In genomic region chr6:27144740-27145079, GRCh38 we compare ENCODE assay signal across 1 cellular context.
TF ChIP-seq lines count a peak whose summit lies in the region.

No MANE protein-coding gene starts in this region.

TF ChIP-seq in K562, 482 proteins besides CTCF, POLR2A, EP300 and RAD21 (continued from another document and continues in another):
- TF ChIP-seq, protein P1, sequence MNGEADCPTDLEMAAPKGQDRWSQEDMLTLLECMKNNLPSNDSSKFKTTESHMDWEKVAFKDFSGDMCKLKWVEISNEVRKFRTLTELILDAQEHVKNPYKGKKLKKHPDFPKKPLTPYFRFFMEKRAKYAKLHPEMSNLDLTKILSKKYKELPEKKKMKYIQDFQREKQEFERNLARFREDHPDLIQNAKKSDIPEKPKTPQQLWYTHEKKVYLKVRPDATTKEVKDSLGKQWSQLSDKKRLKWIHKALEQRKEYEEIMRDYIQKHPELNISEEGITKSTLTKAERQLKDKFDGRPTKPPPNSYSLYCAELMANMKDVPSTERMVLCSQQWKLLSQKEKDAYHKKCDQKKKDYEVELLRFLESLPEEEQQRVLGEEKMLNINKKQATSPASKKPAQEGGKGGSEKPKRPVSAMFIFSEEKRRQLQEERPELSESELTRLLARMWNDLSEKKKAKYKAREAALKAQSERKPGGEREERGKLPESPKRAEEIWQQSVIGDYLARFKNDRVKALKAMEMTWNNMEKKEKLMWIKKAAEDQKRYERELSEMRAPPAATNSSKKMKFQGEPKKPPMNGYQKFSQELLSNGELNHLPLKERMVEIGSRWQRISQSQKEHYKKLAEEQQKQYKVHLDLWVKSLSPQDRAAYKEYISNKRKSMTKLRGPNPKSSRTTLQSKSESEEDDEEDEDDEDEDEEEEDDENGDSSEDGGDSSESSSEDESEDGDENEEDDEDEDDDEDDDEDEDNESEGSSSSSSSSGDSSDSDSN (IDR thresholded peaks at IDR 0.05; ENCODE audit: borderline replicate concordance in 1 of 2, low read depth in 2 of 2, low read length in 2 of 2) = no peak
- TF ChIP-seq EGR1 (conservative IDR thresholded peaks at IDR 0.05) = no peak
- no peak for TF ChIP-seq ZNF785 (CRISPR knock-in tag; IDR thresholded peaks at IDR 0.05)
- no peak for TF ChIP-seq TEAD2 (tag; IDR thresholded peaks at IDR 0.05)
- 0 out of 2 replicates have a peak, but pooled peaks have one; percentile 13 for TF ChIP-seq ERF (CRISPR knock-in tag; IDR thresholded peaks at IDR 0.05)
- TF ChIP-seq TRIM28 (IDR thresholded peaks at IDR 0.05) = no peak
- no peak for TF ChIP-seq ZNF3 (CRISPR knock-in tag; IDR thresholded peaks at IDR 0.05)
- peak; percentile 58; the same call in 1 of the 2 replicates for TF ChIP-seq NR2C2 (CRISPR knock-in tag; IDR thresholded peaks at IDR 0.05)
- no peak for TF ChIP-seq NR2C2 (tag; IDR thresholded peaks at IDR 0.05)
- no peak for TF ChIP-seq CREB3 (tag; conservative IDR thresholded peaks at IDR 0.05; ENCODE audit: low read depth)
- no peak for TF ChIP-seq ZC3H8 (IDR thresholded peaks at IDR 0.05)
- TF ChIP-seq BMI1 (IDR thresholded peaks at IDR 0.05; ENCODE audit: low read length) = no peak
- no peak for TF ChIP-seq JUN (IDR thresholded peaks at IDR 0.05; ENCODE audit: borderline replicate concordance, low read depth, low read length)
- TF ChIP-seq JUN (CRISPR knock-in tag; IDR thresholded peaks at IDR 0.05; ENCODE audit: borderline replicate concordance) = no peak
- TF ChIP-seq CBX1 (IDR thresholded peaks at IDR 0.05; ENCODE audit: low read depth) = no peak
- TF ChIP-seq NRF1 (conservative IDR thresholded peaks at IDR 0.05 in 1 of 2, IDR thresholded peaks at IDR 0.05 in 1 of 2) = no peak
- TF ChIP-seq XRCC5 (IDR thresholded peaks at IDR 0.05; ENCODE audit: low read depth, low read length) = no peak
- no peak for TF ChIP-seq ZNF316 (IDR thresholded peaks at IDR 0.05)
- no peak for TF ChIP-seq RFX1 (IDR thresholded peaks at IDR 0.05)
- peak; percentile 16; the same call in 1 of the 2 replicates for TF ChIP-seq DEAF1 (CRISPR knock-in tag; IDR thresholded peaks at IDR 0.05)
- no peak for TF ChIP-seq EP400 (IDR thresholded peaks at IDR 0.05)
- TF ChIP-seq, protein P2, sequence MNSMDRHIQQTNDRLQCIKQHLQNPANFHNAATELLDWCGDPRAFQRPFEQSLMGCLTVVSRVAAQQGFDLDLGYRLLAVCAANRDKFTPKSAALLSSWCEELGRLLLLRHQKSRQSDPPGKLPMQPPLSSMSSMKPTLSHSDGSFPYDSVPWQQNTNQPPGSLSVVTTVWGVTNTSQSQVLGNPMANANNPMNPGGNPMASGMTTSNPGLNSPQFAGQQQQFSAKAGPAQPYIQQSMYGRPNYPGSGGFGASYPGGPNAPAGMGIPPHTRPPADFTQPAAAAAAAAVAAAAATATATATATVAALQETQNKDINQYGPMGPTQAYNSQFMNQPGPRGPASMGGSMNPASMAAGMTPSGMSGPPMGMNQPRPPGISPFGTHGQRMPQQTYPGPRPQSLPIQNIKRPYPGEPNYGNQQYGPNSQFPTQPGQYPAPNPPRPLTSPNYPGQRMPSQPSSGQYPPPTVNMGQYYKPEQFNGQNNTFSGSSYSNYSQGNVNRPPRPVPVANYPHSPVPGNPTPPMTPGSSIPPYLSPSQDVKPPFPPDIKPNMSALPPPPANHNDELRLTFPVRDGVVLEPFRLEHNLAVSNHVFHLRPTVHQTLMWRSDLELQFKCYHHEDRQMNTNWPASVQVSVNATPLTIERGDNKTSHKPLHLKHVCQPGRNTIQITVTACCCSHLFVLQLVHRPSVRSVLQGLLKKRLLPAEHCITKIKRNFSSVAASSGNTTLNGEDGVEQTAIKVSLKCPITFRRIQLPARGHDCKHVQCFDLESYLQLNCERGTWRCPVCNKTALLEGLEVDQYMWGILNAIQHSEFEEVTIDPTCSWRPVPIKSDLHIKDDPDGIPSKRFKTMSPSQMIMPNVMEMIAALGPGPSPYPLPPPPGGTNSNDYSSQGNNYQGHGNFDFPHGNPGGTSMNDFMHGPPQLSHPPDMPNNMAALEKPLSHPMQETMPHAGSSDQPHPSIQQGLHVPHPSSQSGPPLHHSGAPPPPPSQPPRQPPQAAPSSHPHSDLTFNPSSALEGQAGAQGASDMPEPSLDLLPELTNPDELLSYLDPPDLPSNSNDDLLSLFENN (IDR thresholded peaks at IDR 0.05; ENCODE audit: low read depth in 2 of 2, low read length in 2 of 2) = no peak
- TF ChIP-seq TCFL5 (CRISPR knock-in tag; conservative IDR thresholded peaks at IDR 0.05) = no peak
- TF ChIP-seq, protein P3, sequence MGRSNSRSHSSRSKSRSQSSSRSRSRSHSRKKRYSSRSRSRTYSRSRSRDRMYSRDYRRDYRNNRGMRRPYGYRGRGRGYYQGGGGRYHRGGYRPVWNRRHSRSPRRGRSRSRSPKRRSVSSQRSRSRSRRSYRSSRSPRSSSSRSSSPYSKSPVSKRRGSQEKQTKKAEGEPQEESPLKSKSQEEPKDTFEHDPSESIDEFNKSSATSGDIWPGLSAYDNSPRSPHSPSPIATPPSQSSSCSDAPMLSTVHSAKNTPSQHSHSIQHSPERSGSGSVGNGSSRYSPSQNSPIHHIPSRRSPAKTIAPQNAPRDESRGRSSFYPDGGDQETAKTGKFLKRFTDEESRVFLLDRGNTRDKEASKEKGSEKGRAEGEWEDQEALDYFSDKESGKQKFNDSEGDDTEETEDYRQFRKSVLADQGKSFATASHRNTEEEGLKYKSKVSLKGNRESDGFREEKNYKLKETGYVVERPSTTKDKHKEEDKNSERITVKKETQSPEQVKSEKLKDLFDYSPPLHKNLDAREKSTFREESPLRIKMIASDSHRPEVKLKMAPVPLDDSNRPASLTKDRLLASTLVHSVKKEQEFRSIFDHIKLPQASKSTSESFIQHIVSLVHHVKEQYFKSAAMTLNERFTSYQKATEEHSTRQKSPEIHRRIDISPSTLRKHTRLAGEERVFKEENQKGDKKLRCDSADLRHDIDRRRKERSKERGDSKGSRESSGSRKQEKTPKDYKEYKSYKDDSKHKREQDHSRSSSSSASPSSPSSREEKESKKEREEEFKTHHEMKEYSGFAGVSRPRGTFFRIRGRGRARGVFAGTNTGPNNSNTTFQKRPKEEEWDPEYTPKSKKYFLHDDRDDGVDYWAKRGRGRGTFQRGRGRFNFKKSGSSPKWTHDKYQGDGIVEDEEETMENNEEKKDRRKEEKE (IDR thresholded peaks at IDR 0.05; ENCODE audit: borderline replicate concordance in 1 of 2, control insufficient read depth in 1 of 2, low read depth in 2 of 2, low read length in 1 of 2) = peak in 1 of 2 experiments; percentile 70; a peak in 2 of 4 replicates
- TF ChIP-seq JUNB (CRISPR knock-in tag; conservative IDR thresholded peaks at IDR 0.05) = no peak
- TF ChIP-seq ZKSCAN8 (CRISPR knock-in tag; IDR thresholded peaks at IDR 0.05) = no peak
- no peak for TF ChIP-seq ZSCAN32 (CRISPR knock-in tag; IDR thresholded peaks at IDR 0.05)
- TF ChIP-seq CCAR2 (IDR thresholded peaks at IDR 0.05; ENCODE audit: low read depth, low read length) = no peak
- no peak for TF ChIP-seq NR3C1 (CRISPR knock-in tag; IDR thresholded peaks at IDR 0.05)
- TF ChIP-seq KLF10 (CRISPR knock-in tag; IDR thresholded peaks at IDR 0.05) = no peak
- no peak for TF ChIP-seq ZNF668 (CRISPR knock-in tag; IDR thresholded peaks at IDR 0.05)
- TF ChIP-seq MTA2 (IDR thresholded peaks at IDR 0.05; ENCODE audit: low read depth) = no peak
- TF ChIP-seq SMARCA5 (IDR thresholded peaks at IDR 0.05) = no peak
- no peak for TF ChIP-seq IRF2 (CRISPR knock-in tag; IDR thresholded peaks at IDR 0.05)
- no peak for TF ChIP-seq RBM17 (IDR thresholded peaks at IDR 0.05; ENCODE audit: borderline replicate concordance, low read depth, low read length)
- no peak for TF ChIP-seq CHD1 (IDR thresholded peaks at IDR 0.05; ENCODE audit: low read length)
- TF ChIP-seq, protein P4, sequence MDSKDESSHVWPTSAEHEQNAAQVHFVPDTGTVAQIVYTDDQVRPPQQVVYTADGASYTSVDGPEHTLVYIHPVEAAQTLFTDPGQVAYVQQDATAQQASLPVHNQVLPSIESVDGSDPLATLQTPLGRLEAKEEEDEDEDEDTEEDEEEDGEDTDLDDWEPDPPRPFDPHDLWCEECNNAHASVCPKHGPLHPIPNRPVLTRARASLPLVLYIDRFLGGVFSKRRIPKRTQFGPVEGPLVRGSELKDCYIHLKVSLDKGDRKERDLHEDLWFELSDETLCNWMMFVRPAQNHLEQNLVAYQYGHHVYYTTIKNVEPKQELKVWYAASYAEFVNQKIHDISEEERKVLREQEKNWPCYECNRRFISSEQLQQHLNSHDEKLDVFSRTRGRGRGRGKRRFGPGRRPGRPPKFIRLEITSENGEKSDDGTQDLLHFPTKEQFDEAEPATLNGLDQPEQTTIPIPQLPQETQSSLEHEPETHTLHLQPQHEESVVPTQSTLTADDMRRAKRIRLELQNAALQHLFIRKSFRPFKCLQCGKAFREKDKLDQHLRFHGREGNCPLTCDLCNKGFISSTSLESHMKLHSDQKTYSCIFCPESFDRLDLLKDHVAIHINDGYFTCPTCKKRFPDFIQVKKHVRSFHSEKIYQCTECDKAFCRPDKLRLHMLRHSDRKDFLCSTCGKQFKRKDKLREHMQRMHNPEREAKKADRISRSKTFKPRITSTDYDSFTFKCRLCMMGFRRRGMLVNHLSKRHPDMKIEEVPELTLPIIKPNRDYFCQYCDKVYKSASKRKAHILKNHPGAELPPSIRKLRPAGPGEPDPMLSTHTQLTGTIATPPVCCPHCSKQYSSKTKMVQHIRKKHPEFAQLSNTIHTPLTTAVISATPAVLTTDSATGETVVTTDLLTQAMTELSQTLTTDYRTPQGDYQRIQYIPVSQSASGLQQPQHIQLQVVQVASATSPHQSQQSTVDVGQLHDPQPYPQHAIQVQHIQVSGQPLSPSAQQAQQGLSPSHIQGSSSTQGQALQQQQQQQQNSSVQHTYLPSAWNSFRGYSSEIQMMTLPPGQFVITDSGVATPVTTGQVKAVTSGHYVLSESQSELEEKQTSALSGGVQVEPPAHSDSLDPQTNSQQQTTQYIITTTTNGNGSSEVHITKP (IDR thresholded peaks at IDR 0.05; ENCODE audit: partially characterized antibody) = no peak
- no peak for TF ChIP-seq ATF6 (CRISPR knock-in tag; IDR thresholded peaks at IDR 0.05)
- TF ChIP-seq TCF7L2 (IDR thresholded peaks at IDR 0.05; ENCODE audit: low read depth, low read length) = no peak
- TF ChIP-seq SRSF9 (IDR thresholded peaks at IDR 0.05; ENCODE audit: borderline replicate concordance, low read depth, low read length) = no peak
- no peak for TF ChIP-seq ATF1 (CRISPR knock-in tag; IDR thresholded peaks at IDR 0.05)
- TF ChIP-seq ATF1 (tag; IDR thresholded peaks at IDR 0.05) = no peak
- no peak for TF ChIP-seq CBX3 (IDR thresholded peaks at IDR 0.05; ENCODE audit: borderline replicate concordance in 1 of 2, low read length in 2 of 2)
- TF ChIP-seq YY1 (IDR thresholded peaks at IDR 0.05; ENCODE audit: borderline replicate concordance in 1 of 3, control insufficient read depth in 1 of 3, extremely low read depth in 1 of 3, insufficient read depth in 3 of 3, insufficient read length in 1 of 3, insufficient replicate concordance in 2 of 3, low read depth in 1 of 3, low read length in 2 of 3) = no peak
- TF ChIP-seq RBM22 (IDR thresholded peaks at IDR 0.05; ENCODE audit: low read depth, low read length, poor library complexity, severe bottlenecking) = no peak
- TF ChIP-seq, protein P5, sequence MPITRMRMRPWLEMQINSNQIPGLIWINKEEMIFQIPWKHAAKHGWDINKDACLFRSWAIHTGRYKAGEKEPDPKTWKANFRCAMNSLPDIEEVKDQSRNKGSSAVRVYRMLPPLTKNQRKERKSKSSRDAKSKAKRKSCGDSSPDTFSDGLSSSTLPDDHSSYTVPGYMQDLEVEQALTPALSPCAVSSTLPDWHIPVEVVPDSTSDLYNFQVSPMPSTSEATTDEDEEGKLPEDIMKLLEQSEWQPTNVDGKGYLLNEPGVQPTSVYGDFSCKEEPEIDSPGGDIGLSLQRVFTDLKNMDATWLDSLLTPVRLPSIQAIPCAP (CRISPR knock-in tag; IDR thresholded peaks at IDR 0.05; ENCODE audit: borderline replicate concordance) = no peak
- no peak for TF ChIP-seq SRSF7 (optimal IDR thresholded peaks at IDR 0.05; ENCODE audit: low read depth, low read length)
- TF ChIP-seq, protein P6, sequence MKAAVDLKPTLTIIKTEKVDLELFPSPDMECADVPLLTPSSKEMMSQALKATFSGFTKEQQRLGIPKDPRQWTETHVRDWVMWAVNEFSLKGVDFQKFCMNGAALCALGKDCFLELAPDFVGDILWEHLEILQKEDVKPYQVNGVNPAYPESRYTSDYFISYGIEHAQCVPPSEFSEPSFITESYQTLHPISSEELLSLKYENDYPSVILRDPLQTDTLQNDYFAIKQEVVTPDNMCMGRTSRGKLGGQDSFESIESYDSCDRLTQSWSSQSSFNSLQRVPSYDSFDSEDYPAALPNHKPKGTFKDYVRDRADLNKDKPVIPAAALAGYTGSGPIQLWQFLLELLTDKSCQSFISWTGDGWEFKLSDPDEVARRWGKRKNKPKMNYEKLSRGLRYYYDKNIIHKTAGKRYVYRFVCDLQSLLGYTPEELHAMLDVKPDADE (conservative IDR thresholded peaks at IDR 0.05; ENCODE audit: control insufficient read depth, low read depth, low read length) = no peak
